Comparison of ENCODE assay signal across 2 cellular contexts in the genomic region with DNA sequence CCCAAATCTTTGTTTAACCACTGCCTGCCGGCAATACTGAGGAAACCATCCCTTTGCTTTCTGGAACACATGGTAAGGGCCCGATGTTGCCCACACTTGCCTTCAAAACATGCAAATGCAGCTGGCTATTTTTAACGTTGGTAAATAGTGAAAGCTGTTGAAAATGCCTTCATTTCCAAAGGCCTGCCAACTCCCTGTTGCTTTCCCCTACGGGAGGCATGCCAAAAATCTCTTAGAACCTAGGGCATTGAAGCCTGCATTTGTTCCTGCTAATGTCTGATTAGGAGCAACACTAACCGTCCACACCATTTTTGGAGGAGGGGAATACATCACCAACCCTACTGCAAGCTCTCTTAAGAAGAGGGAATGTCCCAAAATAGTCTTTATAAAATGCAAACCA.
TF ChIP-seq lines count a peak whose summit lies in the region.

No MANE protein-coding gene starts in this region.

TF ChIP-seq in liver, 16 proteins besides CTCF, POLR2A, EP300 and RAD21 (continued from another document):
- TF ChIP-seq, protein P1, sequence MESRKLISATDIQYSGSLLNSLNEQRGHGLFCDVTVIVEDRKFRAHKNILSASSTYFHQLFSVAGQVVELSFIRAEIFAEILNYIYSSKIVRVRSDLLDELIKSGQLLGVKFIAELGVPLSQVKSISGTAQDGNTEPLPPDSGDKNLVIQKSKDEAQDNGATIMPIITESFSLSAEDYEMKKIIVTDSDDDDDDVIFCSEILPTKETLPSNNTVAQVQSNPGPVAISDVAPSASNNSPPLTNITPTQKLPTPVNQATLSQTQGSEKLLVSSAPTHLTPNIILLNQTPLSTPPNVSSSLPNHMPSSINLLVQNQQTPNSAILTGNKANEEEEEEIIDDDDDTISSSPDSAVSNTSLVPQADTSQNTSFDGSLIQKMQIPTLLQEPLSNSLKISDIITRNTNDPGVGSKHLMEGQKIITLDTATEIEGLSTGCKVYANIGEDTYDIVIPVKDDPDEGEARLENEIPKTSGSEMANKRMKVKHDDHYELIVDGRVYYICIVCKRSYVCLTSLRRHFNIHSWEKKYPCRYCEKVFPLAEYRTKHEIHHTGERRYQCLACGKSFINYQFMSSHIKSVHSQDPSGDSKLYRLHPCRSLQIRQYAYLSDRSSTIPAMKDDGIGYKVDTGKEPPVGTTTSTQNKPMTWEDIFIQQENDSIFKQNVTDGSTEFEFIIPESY (IDR thresholded peaks at IDR 0.05) = no peak
- TF ChIP-seq SP1 (IDR thresholded peaks at IDR 0.05) (peak; percentile 52), JUND (IDR thresholded peaks at IDR 0.05) (no peak), TAF1 (conservative IDR thresholded peaks at IDR 0.05) (no peak), EGR1 (IDR thresholded peaks at IDR 0.05; ENCODE audit: low read depth in 2 of 2) (no peak), GABPA (IDR thresholded peaks at IDR 0.05 in 1 of 2, conservative IDR thresholded peaks at IDR 0.05 in 1 of 2) (no peak), RXRA (IDR thresholded peaks at IDR 0.05) (peak in 1 of 2 donors; percentile 20), HNF4A (conservative IDR thresholded peaks at IDR 0.05) (peak in 1 of 2 donors; percentile 21)
- TF ChIP-seq, protein P2, sequence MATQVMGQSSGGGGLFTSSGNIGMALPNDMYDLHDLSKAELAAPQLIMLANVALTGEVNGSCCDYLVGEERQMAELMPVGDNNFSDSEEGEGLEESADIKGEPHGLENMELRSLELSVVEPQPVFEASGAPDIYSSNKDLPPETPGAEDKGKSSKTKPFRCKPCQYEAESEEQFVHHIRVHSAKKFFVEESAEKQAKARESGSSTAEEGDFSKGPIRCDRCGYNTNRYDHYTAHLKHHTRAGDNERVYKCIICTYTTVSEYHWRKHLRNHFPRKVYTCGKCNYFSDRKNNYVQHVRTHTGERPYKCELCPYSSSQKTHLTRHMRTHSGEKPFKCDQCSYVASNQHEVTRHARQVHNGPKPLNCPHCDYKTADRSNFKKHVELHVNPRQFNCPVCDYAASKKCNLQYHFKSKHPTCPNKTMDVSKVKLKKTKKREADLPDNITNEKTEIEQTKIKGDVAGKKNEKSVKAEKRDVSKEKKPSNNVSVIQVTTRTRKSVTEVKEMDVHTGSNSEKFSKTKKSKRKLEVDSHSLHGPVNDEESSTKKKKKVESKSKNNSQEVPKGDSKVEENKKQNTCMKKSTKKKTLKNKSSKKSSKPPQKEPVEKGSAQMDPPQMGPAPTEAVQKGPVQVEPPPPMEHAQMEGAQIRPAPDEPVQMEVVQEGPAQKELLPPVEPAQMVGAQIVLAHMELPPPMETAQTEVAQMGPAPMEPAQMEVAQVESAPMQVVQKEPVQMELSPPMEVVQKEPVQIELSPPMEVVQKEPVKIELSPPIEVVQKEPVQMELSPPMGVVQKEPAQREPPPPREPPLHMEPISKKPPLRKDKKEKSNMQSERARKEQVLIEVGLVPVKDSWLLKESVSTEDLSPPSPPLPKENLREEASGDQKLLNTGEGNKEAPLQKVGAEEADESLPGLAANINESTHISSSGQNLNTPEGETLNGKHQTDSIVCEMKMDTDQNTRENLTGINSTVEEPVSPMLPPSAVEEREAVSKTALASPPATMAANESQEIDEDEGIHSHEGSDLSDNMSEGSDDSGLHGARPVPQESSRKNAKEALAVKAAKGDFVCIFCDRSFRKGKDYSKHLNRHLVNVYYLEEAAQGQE (IDR thresholded peaks at IDR 0.05) = no peak

TF ChIP-seq in HepG2, 621 proteins besides CTCF, POLR2A, EP300 and RAD21 (continued from another document):
- TF ChIP-seq, protein P3, sequence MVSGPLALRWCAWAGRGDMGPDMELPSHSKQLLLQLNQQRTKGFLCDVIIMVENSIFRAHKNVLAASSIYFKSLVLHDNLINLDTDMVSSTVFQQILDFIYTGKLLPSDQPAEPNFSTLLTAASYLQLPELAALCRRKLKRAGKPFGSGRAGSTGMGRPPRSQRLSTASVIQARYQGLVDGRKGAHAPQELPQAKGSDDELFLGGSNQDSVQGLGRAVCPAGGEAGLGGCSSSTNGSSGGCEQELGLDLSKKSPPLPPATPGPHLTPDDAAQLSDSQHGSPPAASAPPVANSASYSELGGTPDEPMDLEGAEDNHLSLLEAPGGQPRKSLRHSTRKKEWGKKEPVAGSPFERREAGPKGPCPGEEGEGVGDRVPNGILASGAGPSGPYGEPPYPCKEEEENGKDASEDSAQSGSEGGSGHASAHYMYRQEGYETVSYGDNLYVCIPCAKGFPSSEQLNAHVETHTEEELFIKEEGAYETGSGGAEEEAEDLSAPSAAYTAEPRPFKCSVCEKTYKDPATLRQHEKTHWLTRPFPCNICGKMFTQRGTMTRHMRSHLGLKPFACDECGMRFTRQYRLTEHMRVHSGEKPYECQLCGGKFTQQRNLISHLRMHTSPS (CRISPR knock-in tag; IDR thresholded peaks at IDR 0.05; ENCODE audit: low read depth) = no peak
- TF ChIP-seq ZSCAN20 (CRISPR knock-in tag; IDR thresholded peaks at IDR 0.05; ENCODE audit: borderline replicate concordance) (no peak), ZFP62 (CRISPR knock-in tag; IDR thresholded peaks at IDR 0.05) (no peak)
- TF ChIP-seq, protein P4, sequence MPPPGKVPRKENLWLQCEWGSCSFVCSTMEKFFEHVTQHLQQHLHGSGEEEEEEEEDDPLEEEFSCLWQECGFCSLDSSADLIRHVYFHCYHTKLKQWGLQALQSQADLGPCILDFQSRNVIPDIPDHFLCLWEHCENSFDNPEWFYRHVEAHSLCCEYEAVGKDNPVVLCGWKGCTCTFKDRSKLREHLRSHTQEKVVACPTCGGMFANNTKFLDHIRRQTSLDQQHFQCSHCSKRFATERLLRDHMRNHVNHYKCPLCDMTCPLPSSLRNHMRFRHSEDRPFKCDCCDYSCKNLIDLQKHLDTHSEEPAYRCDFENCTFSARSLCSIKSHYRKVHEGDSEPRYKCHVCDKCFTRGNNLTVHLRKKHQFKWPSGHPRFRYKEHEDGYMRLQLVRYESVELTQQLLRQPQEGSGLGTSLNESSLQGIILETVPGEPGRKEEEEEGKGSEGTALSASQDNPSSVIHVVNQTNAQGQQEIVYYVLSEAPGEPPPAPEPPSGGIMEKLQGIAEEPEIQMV (CRISPR knock-in tag; IDR thresholded peaks at IDR 0.05; ENCODE audit: low read depth) = no peak
TF ChIP-seq in HepG2: peak in this region for 0.
